ENCODE assay signal across 13 cellular contexts in genomic region chrX:104370089-104370488, GRCh38.
DNase-seq lines count a peak whose midpoint lies in the region; ATAC-seq and TF ChIP-seq lines count a peak whose summit lies in the region.
"Had no signal": no experiment of that assay in that cellular context is flagged by ENCODE, and none has a peak within 500 bp of the region (broad histone marks: within the 10 kb centered on the region; RNA-seq: fewer than 3 reads in every experiment).

No MANE protein-coding gene starts in this region.

- H3K4me3 ChIP-seq in stomach = no peak overlapping the region
- H3K4me3 ChIP-seq in CD4-positive, alpha-beta memory T cell (ENCODE audit: low read length in 2 of 2) = no peak overlapping the region
- H3K4me3 ChIP-seq: esophagus squamous epithelium had no signal

- TF ChIP-seq EP300 in stomach (IDR thresholded peaks at IDR 0.05) = no peak

- TF ChIP-seq POLR2A in stomach (IDR thresholded peaks at IDR 0.05) = no peak

- H3K27me3 Mint-ChIP-seq in CD4-positive, alpha-beta memory T cell = peaks cover 0 to 5% of the 10 kb centered on the region in 2 donors
- H3K27me3 Mint-ChIP-seq: activated naive CD8-positive, alpha-beta T cell treated with anti-CD3 and anti-CD28 coated beads for 36 hours had no signal

- peaks cover 0 to 4% (median 0%) of the 10 kb centered on the region in 3 donors for H3K27me3 ChIP-seq in stomach
- H3K27me3 ChIP-seq in CD4-positive, alpha-beta memory T cell (ENCODE audit: insufficient read depth, low read length) = no peaks in the 10 kb centered on the region
- H3K27me3 ChIP-seq: esophagus squamous epithelium had no signal

- POLR2A ChIA-PET in CD4-positive, alpha-beta memory T cell (lab: Charles Lee; ENCODE audit: partially characterized antibody) = no interaction called here

- ATAC-seq in SK-N-SH treated with all-trans-retinoic acid at 6 μM for 48 hours (peak; percentile 43; the same call in 1 of the 3 replicates), GM18502 (IDR thresholded peaks at IDR 0.05; ENCODE audit: poor library complexity, unreplicated experiment) (no peak)

- no peaks in the 10 kb centered on the region for H3K9me3 Mint-ChIP-seq in CD4-positive, alpha-beta memory T cell
- H3K9me3 Mint-ChIP-seq: activated naive CD8-positive, alpha-beta T cell treated with anti-CD3 and anti-CD28 coated beads for 36 hours; memory B cell had no signal

- intact Hi-C loops in stomach (cut with DNase I; ENCODE audit: low total_unique reads) = no loop called here
- intact Hi-C loops in CD4-positive, alpha-beta memory T cell (cut with micrococcal nuclease) = no loop called here

- CTCF ChIA-PET in CD4-positive, alpha-beta memory T cell (lab: Charles Lee; ENCODE audit: partially characterized antibody) = no interaction called here

- H3K27ac Mint-ChIP-seq in CD4-positive, alpha-beta memory T cell = no peak overlapping the region
- H3K27ac Mint-ChIP-seq: activated naive CD8-positive, alpha-beta T cell treated with anti-CD3 and anti-CD28 coated beads for 36 hours; memory B cell had no signal

- H3K27ac ChIP-seq in stomach = no peak overlapping the region
- H3K27ac ChIP-seq in CD4-positive, alpha-beta memory T cell (ENCODE audit: low read depth, low read length) = no peak overlapping the region
- H3K27ac ChIP-seq: esophagus squamous epithelium, KMS-11 had no signal

- 52 to 65% (median 61%) methylated on average over 2 of the region's 2 CpGs for WGBS in stomach, 5 donors

- H3K36me3 ChIP-seq in stomach = no peaks in the 10 kb centered on the region
- no peaks in the 10 kb centered on the region for H3K36me3 ChIP-seq in CD4-positive, alpha-beta memory T cell (ENCODE audit: insufficient read depth, low read length)
- H3K36me3 ChIP-seq: esophagus squamous epithelium had no signal

- H3K4me1 ChIP-seq in stomach = no peaks in the 10 kb centered on the region
- H3K4me1 ChIP-seq in CD4-positive, alpha-beta memory T cell (ENCODE audit: insufficient read depth, low read length) = no peaks in the 10 kb centered on the region
- H3K4me1 ChIP-seq: esophagus squamous epithelium had no signal

- H3K36me3 Mint-ChIP-seq in CD4-positive, alpha-beta memory T cell = no peaks in the 10 kb centered on the region
- H3K36me3 Mint-ChIP-seq: activated naive CD8-positive, alpha-beta T cell treated with anti-CD3 and anti-CD28 coated beads for 36 hours; memory B cell had no signal

- H3K4me3 Mint-ChIP-seq in CD4-positive, alpha-beta memory T cell = no peak overlapping the region
- H3K4me3 Mint-ChIP-seq: activated naive CD8-positive, alpha-beta T cell treated with anti-CD3 and anti-CD28 coated beads for 36 hours; memory B cell had no signal

- TF ChIP-seq CTCF in stomach (IDR thresholded peaks at IDR 0.05) = no peak

- DNase-seq in NCI-H510A treated with DMSO at 0.1 percent for 48 hours (lab: John Stamatoyannopoulos, UW) (peak; percentile 7), NCI-H510A (lab: John Stamatoyannopoulos, UW) (no peak), foreskin melanocyte (peak; percentile 1), superior temporal gyrus (ENCODE audit: extremely low spot score) (peak; percentile 14), stomach (no peak)
- DNase-seq in CD4-positive, alpha-beta memory T cell = no peak
- DNase-seq: activated CD4-positive, alpha-beta T cell treated with anti-CD3 and anti-CD28 coated beads for 48 hours; activated naive CD8-positive, alpha-beta T cell treated with anti-CD3 and anti-CD28 coated beads for 36 hours; esophagus squamous epithelium had no signal

- no peaks in the 10 kb centered on the region for H3K4me1 Mint-ChIP-seq in CD4-positive, alpha-beta memory T cell
- H3K4me1 Mint-ChIP-seq: activated naive CD8-positive, alpha-beta T cell treated with anti-CD3 and anti-CD28 coated beads for 36 hours; memory B cell had no signal

- H3K9me3 ChIP-seq in stomach = no peaks in the 10 kb centered on the region
- H3K9me3 ChIP-seq in CD4-positive, alpha-beta memory T cell (ENCODE audit: control insufficient read depth in 1 of 2, low read length in 2 of 2) = no peaks in the 10 kb centered on the region
- H3K9me3 ChIP-seq: esophagus squamous epithelium had no signal

TF ChIP-seq in SK-N-SH treated with all-trans-retinoic acid at 6 μM for 48 hours, 23 proteins besides CTCF, POLR2A, EP300 and RAD21:
- no peak for TF ChIP-seq RARB (CRISPR knock-in tag; IDR thresholded peaks at IDR 0.05)
- TF ChIP-seq OSR1 (CRISPR knock-in tag; IDR thresholded peaks at IDR 0.05) = no peak
- TF ChIP-seq ZFP30 (CRISPR knock-in tag; IDR thresholded peaks at IDR 0.05) = no peak
- TF ChIP-seq ZNF70 (CRISPR knock-in tag; IDR thresholded peaks at IDR 0.05) = no peak
- no peak for TF ChIP-seq ESRRG (CRISPR knock-in tag; IDR thresholded peaks at IDR 0.05)
- TF ChIP-seq POU6F1 (CRISPR knock-in tag; IDR thresholded peaks at IDR 0.05; ENCODE audit: borderline replicate concordance, low read depth) = no peak
- TF ChIP-seq CREB5 (CRISPR knock-in tag; IDR thresholded peaks at IDR 0.05; ENCODE audit: low read depth) = no peak
- TF ChIP-seq SNAI2 (CRISPR knock-in tag; IDR thresholded peaks at IDR 0.05) = no peak
- no peak for TF ChIP-seq BACH2 (CRISPR knock-in tag; IDR thresholded peaks at IDR 0.05; ENCODE audit: borderline replicate concordance)
- TF ChIP-seq ZFP3 (CRISPR knock-in tag; IDR thresholded peaks at IDR 0.05) = no peak
- no peak for TF ChIP-seq TSHZ2 (CRISPR knock-in tag; IDR thresholded peaks at IDR 0.05)
- no peak for TF ChIP-seq TCF4 (CRISPR knock-in tag; IDR thresholded peaks at IDR 0.05; ENCODE audit: borderline replicate concordance)
- TF ChIP-seq GLIS3 (CRISPR knock-in tag; IDR thresholded peaks at IDR 0.05) = no peak
- no peak for TF ChIP-seq ARNTL (CRISPR knock-in tag; IDR thresholded peaks at IDR 0.05; ENCODE audit: borderline replicate concordance, low read depth)
TF ChIP-seq in SK-N-SH treated with all-trans-retinoic acid at 6 μM for 48 hours: peak in this region for 0.

Comparison
In these comparisons a context has a peak if more than half of its experiments do, and no peak if none do; other contexts are left out.
1. DNase-seq: peak in NCI-H510A treated with DMSO at 0.1 percent for 48 hours (single experiment), foreskin melanocyte (single experiment) and superior temporal gyrus (single experiment); none in NCI-H510A (single experiment), stomach (single experiment) and CD4-positive, alpha-beta memory T cell (0 of 5).